8 cellular contexts compared by ENCODE assay signal in genomic region chrX:20527458-20528099, GRCh38.
A peak's percentile ranks its signal among the peaks of the same experiment; 100 is the strongest.
DNase-seq lines count a peak whose midpoint lies in the region; ATAC-seq and TF ChIP-seq lines count a peak whose summit lies in the region.

No MANE protein-coding gene starts in this region.

- no peaks in the 10 kb centered on the region for H3K36me3 ChIP-seq in left lung

- no peak overlapping the region for H3K4me3 ChIP-seq in GM12864 (ENCODE audit: low read depth, low read length)
- H3K4me3 ChIP-seq in left lung: no peak overlapping the region

- no peak overlapping the region for H3K27ac ChIP-seq in left lung

- intact Hi-C loops in left lung (cut with DNase I): no loop called here

- peaks cover 9 to 16% of the 10 kb centered on the region in 2 donors for H3K27me3 ChIP-seq in left lung

- no peaks in the 10 kb centered on the region for H3K9me3 ChIP-seq in left lung

- in situ Hi-C loops in T47D (cut with HindIII; ENCODE audit: low pct_unique_long_range_greater_than_20kb, low sequenced_read_pairs): no loop called here

- ATAC-seq in HG02852 (IDR thresholded peaks at IDR 0.05; ENCODE audit: unreplicated experiment) (peak; percentile 68), left lung (peak; percentile 85), HG03571 (IDR thresholded peaks at IDR 0.05; ENCODE audit: unreplicated experiment) (no peak)

- peak; percentile 29 for TF ChIP-seq CTCF in GM12864 (IDR thresholded peaks at IDR 0.05; ENCODE audit: low read depth, low read length, missing control alignments)
- peak; percentile 43 to 62 for TF ChIP-seq CTCF in left lung (IDR thresholded peaks at IDR 0.05)

- no peaks in the 10 kb centered on the region for H3K4me1 ChIP-seq in left lung

- DNase-seq in GM12864 (ENCODE audit: low read depth): no peak
- peak; percentile 66 for DNase-seq in NCI-H446 treated with DMSO at 0.1 percent for 48 hours (lab: John Stamatoyannopoulos, UW)
- peak; percentile 4 to 39 for DNase-seq in T47D (ENCODE audit: low read depth in 1 of 2, low spot score in 1 of 2)
- DNase-seq in left lung: no peak
- DNase-seq in T1000 (lab: John Stamatoyannopoulos, UW): no peak
- DNase-seq in putamen (ENCODE audit: low spot score): no peak

Comparison
In these comparisons a context has a peak if more than half of its experiments do, and no peak if none do; other contexts are left out.
1. DNase-seq: peak in NCI-H446 treated with DMSO at 0.1 percent for 48 hours (single experiment) and T47D (2 of 2); none in GM12864 (single experiment), left lung (0 of 2), T1000 (single experiment) and putamen (single experiment).